Comparison of ENCODE assay signal across 8 cellular contexts in the genomic region with DNA sequence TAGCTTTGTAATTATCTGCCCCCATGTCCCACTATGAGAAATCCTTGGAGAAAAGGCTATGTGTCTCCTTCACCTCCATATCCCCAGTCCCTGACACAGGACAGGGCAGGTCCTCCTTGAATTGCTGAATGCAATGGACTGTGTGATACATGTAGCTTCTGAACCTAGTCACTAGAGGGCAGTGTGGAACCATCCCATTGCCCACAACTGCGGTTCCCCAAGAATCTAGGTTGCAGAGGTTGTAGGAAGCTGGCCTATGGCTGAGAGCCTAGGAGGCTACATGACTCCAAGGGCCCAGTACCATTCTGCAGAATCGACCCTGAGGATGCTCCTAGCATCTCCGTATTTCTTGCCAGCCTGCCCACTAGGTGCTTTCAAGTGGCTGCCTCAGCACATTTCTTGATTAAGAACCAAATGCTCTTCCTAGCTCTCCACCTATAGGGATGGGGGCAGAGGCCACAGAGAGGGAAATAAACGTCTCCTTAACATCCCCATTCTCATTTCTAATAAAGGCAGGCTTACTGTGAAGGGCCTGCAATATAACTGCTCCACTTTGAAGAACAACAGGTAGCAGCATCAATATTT.
DNase-seq lines count a peak whose midpoint lies in the region; ATAC-seq, FAIRE-seq and TF ChIP-seq lines count a peak whose summit lies in the region.

No MANE protein-coding gene starts in this region.

- H3K4me1 ChIP-seq in small intestine (ENCODE audit: control insufficient read depth in 2 of 2, insufficient read depth in 1 of 2, low read depth in 1 of 2, low read length in 1 of 2) = no peaks in the 10 kb centered on the region

- DNase-seq in A172 (ENCODE audit: low spot score) = peak; percentile 75
- DNase-seq in GM13976 (ENCODE audit: low spot score) = peak; percentile 52
- DNase-seq in NCI-H1105 (lab: John Stamatoyannopoulos, UW) = peak; percentile 17
- peak; percentile 55 for DNase-seq in SKM-1 treated with dmso at 0.1 percent for 144 hours (lab: John Stamatoyannopoulos, UW; ENCODE audit: unreplicated experiment)
- DNase-seq in anterior cingulate cortex (lab: John Stamatoyannopoulos, UW) = peak in 44 of 58 donors; percentile 3 to 70 (median 16)
- peak; percentile 34 to 57 for DNase-seq in hippocampal formation (lab: John Stamatoyannopoulos, UW)
- peak; percentile 79 for DNase-seq in small intestine

- no peaks in the 10 kb centered on the region for H3K9me3 ChIP-seq in small intestine (ENCODE audit: control insufficient read depth, low read depth)

- ATAC-seq in HG02678 (IDR thresholded peaks at IDR 0.05; ENCODE audit: unreplicated experiment) = peak; percentile 99

- no peaks in the 10 kb centered on the region for H3K36me3 ChIP-seq in small intestine (ENCODE audit: control insufficient read depth in 2 of 2, insufficient read depth in 2 of 2, low read length in 2 of 2)

- H3K4me3 ChIP-seq in small intestine (ENCODE audit: low read depth in 1 of 2, low read length in 2 of 2) = no peak overlapping the region

- H3K27ac ChIP-seq in small intestine (ENCODE audit: low read depth in 1 of 2, low read length in 1 of 2) = no peak overlapping the region

- no peaks in the 10 kb centered on the region for H3K27me3 ChIP-seq in small intestine (ENCODE audit: control insufficient read depth in 2 of 2, insufficient read depth in 2 of 2, low read length in 2 of 2)

- 5 to 12% (median 7%) methylated on average over 4 of the region's 4 CpGs for WGBS in small intestine, 3 donors

- in situ Hi-C loops in GM13976 (cut with MboI; ENCODE audit: low sequenced_read_pairs, unreplicated experiment) = loop anchor here (10.0 kb wide), 1 partner anchor 340 kb away; no protein-coding TSS in a partner anchor

- FAIRE-seq in small intestine (lab: Jason Lieb, UNC) = no peak

- TF ChIP-seq CTCF in GM13976 (IDR thresholded peaks at IDR 0.05; ENCODE audit: borderline replicate concordance, control extremely low read depth, extremely low read depth, insufficient read depth, missing control alignments) = peak; percentile 88

Comparison
In these comparisons a context has a peak if more than half of its experiments do, and no peak if none do; other contexts are left out.
1. DNase-seq: peak in every context shown above with its lines; median percentile 79 in small intestine; 75 in A172; 55 in SKM-1 treated with dmso at 0.1 percent for 144 hours; 52 in GM13976; 46 in hippocampal formation; 17 in NCI-H1105; 16 in anterior cingulate cortex.